Comparison of ENCODE assay signal across 22 cellular contexts in genomic region chr15:85398822-85399221, GRCh38.
DNase-seq lines count a peak whose midpoint lies in the region; ATAC-seq and TF ChIP-seq lines count a peak whose summit lies in the region.
"Had no signal": no experiment of that assay in that cellular context is flagged by ENCODE, and none has a peak within 500 bp of the region (broad histone marks: within the 10 kb centered on the region; RNA-seq: fewer than 3 reads in every experiment).

No MANE protein-coding gene starts in this region.

- H3K27ac Mint-ChIP-seq in activated naive CD4-positive, alpha-beta T cell treated with anti-CD3 and anti-CD28 coated beads, Interleukin-2, amount 50 U/mL, for 24 hours, result peak overlapping the region; percentile 35
- H3K27ac Mint-ChIP-seq: CD14-positive monocyte; CD4-positive, alpha-beta T cell; CD8-positive, alpha-beta memory T cell had no signal

- no peaks in the 10 kb centered on the region for H3K9me3 Mint-ChIP-seq in activated naive CD4-positive, alpha-beta T cell treated with anti-CD3 and anti-CD28 coated beads, Interleukin-2, amount 50 U/mL, for 24 hours
- H3K9me3 Mint-ChIP-seq: CD4-positive, alpha-beta T cell; CD8-positive, alpha-beta memory T cell had no signal

- no peak overlapping the region for H3K4me3 ChIP-seq in HEK293 (ENCODE audit: low read depth, low read length)
- H3K4me3 ChIP-seq: A549; BLaER1 treated with 17β-estradiol and CSF1 and Interleukin-3, amounts not matched to agents 10 nM and 100 nM; GM12878; GM23248 had no signal

- H3K4me1 Mint-ChIP-seq in activated naive CD4-positive, alpha-beta T cell treated with anti-CD3 and anti-CD28 coated beads, Interleukin-2, amount 50 U/mL, for 24 hours, result peaks cover 75% of the 10 kb centered on the region

- H3K4me3 Mint-ChIP-seq in activated naive CD4-positive, alpha-beta T cell treated with anti-CD3 and anti-CD28 coated beads, Interleukin-2, amount 50 U/mL, for 24 hours, result no peak overlapping the region
- H3K4me3 Mint-ChIP-seq: CD14-positive monocyte; CD8-positive, alpha-beta memory T cell had no signal

- no peaks in the 10 kb centered on the region for H3K36me3 ChIP-seq in HEK293 (ENCODE audit: control insufficient read depth in 2 of 2, insufficient read depth in 1 of 2, low read length in 2 of 2)
- H3K36me3 ChIP-seq: BE2C; BLaER1 treated with 17β-estradiol and CSF1 and Interleukin-3, amounts not matched to agents 10 nM and 100 nM had no signal

- peaks cover 62% of the 10 kb centered on the region for H3K4me1 ChIP-seq in HEK293 (ENCODE audit: control insufficient read depth, insufficient read depth, low read length)

- H3K27me3 Mint-ChIP-seq in activated naive CD4-positive, alpha-beta T cell treated with anti-CD3 and anti-CD28 coated beads, Interleukin-2, amount 50 U/mL, for 24 hours, result no peaks in the 10 kb centered on the region
- H3K27me3 Mint-ChIP-seq: CD4-positive, alpha-beta T cell; CD8-positive, alpha-beta memory T cell had no signal

- no peaks in the 10 kb centered on the region for H3K36me3 Mint-ChIP-seq in activated naive CD4-positive, alpha-beta T cell treated with anti-CD3 and anti-CD28 coated beads, Interleukin-2, amount 50 U/mL, for 24 hours
- H3K36me3 Mint-ChIP-seq: CD14-positive monocyte had no signal

- DNase-seq in activated naive CD4-positive, alpha-beta T cell (lab: John Stamatoyannopoulos, UW), result no peak
- peak; percentile 63 for DNase-seq in DMS53 (lab: John Stamatoyannopoulos, UW)
- DNase-seq in epidermal melanocyte (ENCODE audit: insufficient read length, low spot score), result no peak
- DNase-seq: 8988T; ACHN; AML-193; BE2C; CD4-positive, alpha-beta T cell; CD8-positive, alpha-beta memory T cell; DMS79; EL; GDM1; GM23248; H7; HCEC 1CT had no signal

- CTCF ChIA-PET in HEK293 (lab: Yijun Ruan, JAX), result interaction anchor here (0.6 kb wide), 1 partner anchor 200 kb away, joined by 4 read pairs; no protein-coding TSS in a partner anchor

- H3K27ac ChIP-seq in HEK293 (ENCODE audit: extremely low read depth, low read depth, low read length), result no peak overlapping the region
- H3K27ac ChIP-seq: A549; BLaER1 treated with 17β-estradiol and CSF1 and Interleukin-3, amounts not matched to agents 10 nM and 100 nM; GM23248 had no signal

- H3K9me3 ChIP-seq in HEK293 (ENCODE audit: control insufficient read depth, insufficient read depth, low read depth, low read length), result no peaks in the 10 kb centered on the region
- H3K9me3 ChIP-seq: A549, BE2C had no signal

- TF ChIP-seq CTCF in HEK293 (tag by site-specific recombination; IDR thresholded peaks at IDR 0.05), result no peak

- POLR2A ChIA-PET in HEK293 (lab: Yijun Ruan, JAX), result no interaction called here

- ATAC-seq in HG02973 (IDR thresholded peaks at IDR 0.05; ENCODE audit: unreplicated experiment), result no peak
- ATAC-seq: A549, GM12878 had no signal

TF ChIP-seq in HEK293, 187 proteins besides CTCF, POLR2A, EP300 and RAD21:
- TF ChIP-seq ZNF146 (tag by site-specific recombination; IDR thresholded peaks at IDR 0.05), result peak; percentile 67; the same call in 1 of the 2 replicates
- no peak for TF ChIP-seq ZNF426 (tag by site-specific recombination; IDR thresholded peaks at IDR 0.05)
- TF ChIP-seq SETDB1 (IDR thresholded peaks at IDR 0.05; ENCODE audit: insufficient read length, low read length), result no peak
- TF ChIP-seq ZNF121 (tag by site-specific recombination; IDR thresholded peaks at IDR 0.05), result 0 out of 2 replicates have a peak, but pooled peaks have one; percentile 1
- no peak for TF ChIP-seq SALL2 (tag by site-specific recombination; IDR thresholded peaks at IDR 0.05; ENCODE audit: borderline replicate concordance)
